In the genomic region with DNA sequence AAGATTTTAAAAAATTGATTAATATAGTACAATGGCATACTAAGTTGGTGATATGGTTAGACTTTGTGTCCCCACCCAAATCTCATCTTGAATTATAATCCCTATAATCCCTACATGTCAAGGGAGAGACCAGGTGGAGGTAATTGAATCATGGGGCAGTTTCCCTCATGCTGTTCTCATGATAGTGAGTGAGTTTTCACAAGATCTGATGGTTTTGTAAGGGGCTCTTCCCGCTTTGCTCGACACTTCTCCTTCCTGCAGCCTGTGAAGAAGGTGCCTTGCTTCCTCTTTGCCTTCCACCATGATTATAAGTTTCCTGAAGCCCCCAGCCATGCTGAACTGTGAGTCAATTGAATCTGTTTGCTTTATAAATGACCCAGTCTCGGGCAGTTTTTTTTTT, we compare ENCODE assay signal across 14 cellular contexts. TPM values are rescaled to one million over a fixed set of nuclear protein-coding genes. Genes with fewer than 3 reads are reported as not detected.
"Had no signal": no experiment of that assay in that cellular context is flagged by ENCODE, and none has a peak within 500 bp of the region (broad histone marks: within the 10 kb centered on the region; RNA-seq: fewer than 3 reads in every experiment).

No MANE protein-coding gene starts in this region.

RNA-seq across cellular contexts. Expression of gene ADH7, which starts 20.2 kb away (rescaled TPM):
- total RNA-seq: activated B cell treated with CpG ODN at 0.5 μM for 24 hours; activated CD8-positive, alpha-beta T cell treated with anti-CD3 and anti-CD28 coated beads for 36 hours; activated T-cell treated with anti-CD3 and anti-CD28 coated beads, Interleukin-2, amount 50 U/mL, for 4 hours; activated T-helper 17 cell treated with anti-CD3 and anti-CD28 coated beads, Interleukin-2, amount 50 U/mL, for 72 hours; adrenal gland; aorta; breast epithelium; cardiac muscle cell; colonic mucosa; dermis microvascular lymphatic vessel endothelial cell; endothelial cell of umbilical vein; epithelial cell of proximal tubule; frontal cortex; T-helper 17 cell had no signal
- polyA plus RNA-seq: cardiac muscle cell, endothelial cell of umbilical vein had no signal
